21 cellular contexts compared by ENCODE assay signal in genomic region chr3:189275852-189276251, GRCh38.
A peak's percentile ranks its signal among the peaks of the same experiment; 100 is the strongest.
DNase-seq lines count a peak whose midpoint lies in the region; ATAC-seq and TF ChIP-seq lines count a peak whose summit lies in the region.
"Had no signal": no experiment of that assay in that cellular context is flagged by ENCODE, and none has a peak within 500 bp of the region (broad histone marks: within the 10 kb centered on the region; RNA-seq: fewer than 3 reads in every experiment).

No MANE protein-coding gene starts in this region.

- H3K4me3 ChIP-seq in breast epithelium: no peak overlapping the region
- H3K4me3 ChIP-seq in spleen: no peak overlapping the region
- H3K4me3 ChIP-seq in right cardiac atrium (ENCODE audit: low read length): no peak overlapping the region

- H3K4me3 Mint-ChIP-seq in CD14-positive monocyte: peak overlapping the region in 1 of 2 donors; percentile 50
- H3K4me3 Mint-ChIP-seq: activated T-cell treated with anti-CD3 and anti-CD28 coated beads, Interleukin-2, amount 50 U/mL, for 4 hours; type B pancreatic cell had no signal

- H3K27ac ChIP-seq in breast epithelium: peak overlapping the region; percentile 32 to 48
- no peak overlapping the region for H3K27ac ChIP-seq in spleen
- no peak overlapping the region for H3K27ac ChIP-seq in right cardiac atrium (ENCODE audit: low read length)
- H3K27ac ChIP-seq: 22Rv1 had no signal

- TF ChIP-seq CTCF in CD14-positive monocyte (IDR thresholded peaks at IDR 0.05): no peak
- no peak for TF ChIP-seq CTCF in breast epithelium (IDR thresholded peaks at IDR 0.05)
- TF ChIP-seq CTCF in spleen (IDR thresholded peaks at IDR 0.05 in 8 of 11, conservative IDR thresholded peaks at IDR 0.05 in 3 of 11): no peak

- peaks cover 0 to 2% (median 0%) of the 10 kb centered on the region in 7 donors for H3K9me3 Mint-ChIP-seq in CD14-positive monocyte
- H3K9me3 Mint-ChIP-seq: activated T-cell treated with anti-CD3 and anti-CD28 coated beads, Interleukin-2, amount 50 U/mL, for 4 hours; type B pancreatic cell had no signal

- H3K4me1 ChIP-seq in breast epithelium: no peaks in the 10 kb centered on the region
- H3K4me1 ChIP-seq in spleen: peaks cover 0 to 20% (median 7%) of the 10 kb centered on the region in 6 donors
- no peaks in the 10 kb centered on the region for H3K4me1 ChIP-seq in right cardiac atrium (ENCODE audit: control insufficient read depth, insufficient read depth, low read length)

- H3K27me3 ChIP-seq in breast epithelium (no peaks in the 10 kb centered on the region), spleen (replicated peaks in 1 of 7) (no peaks in the 10 kb centered on the region), right cardiac atrium (ENCODE audit: control insufficient read depth, insufficient read depth) (no peaks in the 10 kb centered on the region)

- peaks cover 26% of the 10 kb centered on the region for H3K4me1 Mint-ChIP-seq in CD14-positive monocyte

- H3K27me3 Mint-ChIP-seq in CD14-positive monocyte (ENCODE audit: low read depth in 3 of 3): peaks cover 0 to 4% (median 1%) of the 10 kb centered on the region in 3 donors

- WGBS in spleen, 5 donors: 83 to 93% (median 90%) methylated on average over 2 of the region's 2 CpGs
- WGBS in right cardiac atrium: 93% methylated on average over 2 of the region's 2 CpGs

- ATAC-seq in right cardiac atrium: no peak
- ATAC-seq: activated T-cell treated with anti-CD3 and anti-CD28 coated beads, Interleukin-2, amount 50 U/mL, for 4 hours had no signal

- DNase-seq in DMS79 treated with DMSO at 0.1 percent for 48 hours (lab: John Stamatoyannopoulos, UW): peak; percentile 35
- DNase-seq in DMS79 (lab: John Stamatoyannopoulos, UW): no peak
- no peak for DNase-seq in CD14-positive monocyte (ENCODE audit: low spot score)
- peak; percentile 72 for DNase-seq in NOMO-1 treated with DMSO at 0.1 percent for 48 hours (lab: John Stamatoyannopoulos, UW; ENCODE audit: unreplicated experiment)
- no peak for DNase-seq in breast epithelium (ENCODE audit: low spot score in 2 of 2)
- no peak for DNase-seq in spleen
- DNase-seq in right cardiac atrium: no peak
- DNase-seq in effector CD8-positive, alpha-beta T cell (lab: John Stamatoyannopoulos, UW): no peak
- DNase-seq: activated naive CD4-positive, alpha-beta T cell treated with anti-CD3 and anti-CD28 coated beads, Interleukin-2, amount 50 U/mL, for 16 hours; activated T-cell treated with anti-CD3 and anti-CD28 coated beads, Interleukin-2, amount 50 U/mL, for 4 hours; aorta; dermis blood vessel endothelial cell; DMS53; head of caudate nucleus; KG1; NCI-H1048; NCI-H1694 treated with DMSO at 0.1 percent for 48 hours; NCI-H526 treated with DMSO at 0.1 percent for 48 hours; stimulated activated CD8-positive, alpha-beta memory T cell treated with anti-CD3 and anti-CD28 coated beads, Interleukin-4, amount 100 ng/mL, for 48 hours had no signal

- TF ChIP-seq POLR2A in breast epithelium (IDR thresholded peaks at IDR 0.05) (no peak), spleen (IDR thresholded peaks at IDR 0.05) (no peak)

- H3K9me3 ChIP-seq in breast epithelium: no peaks in the 10 kb centered on the region
- H3K9me3 ChIP-seq in spleen: no peaks in the 10 kb centered on the region
- H3K9me3 ChIP-seq in right cardiac atrium (ENCODE audit: control insufficient read depth, low read length): no peaks in the 10 kb centered on the region

- H3K36me3 ChIP-seq in breast epithelium (no peaks in the 10 kb centered on the region), spleen (no peaks in the 10 kb centered on the region)

- H3K36me3 Mint-ChIP-seq in CD14-positive monocyte: no peaks in the 10 kb centered on the region

- intact Hi-C loops in CD14-positive monocyte (cut with micrococcal nuclease) (no loop called here), breast epithelium (cut with DNase I; ENCODE audit: low total_unique reads) (loop anchor here (5.0 kb wide), 1 partner anchor 561 kb away; no protein-coding TSS in a partner anchor), spleen (cut with DNase I; ENCODE audit: low total_unique reads) (no loop called here), right cardiac atrium (cut with DNase I) (loop anchor here in 2 of 4 donors (10.0 kb wide), 2 partner anchors 669 to 679 kb away; no protein-coding TSS in a partner anchor)

- peak overlapping the region in 4 of 7 donors; percentile 7 to 44 (median 31) for H3K27ac Mint-ChIP-seq in CD14-positive monocyte
- H3K27ac Mint-ChIP-seq: type B pancreatic cell had no signal

Comparison
In these comparisons a context has a peak if more than half of its experiments do, and no peak if none do; other contexts are left out.
1. DNase-seq: peak in DMS79 treated with DMSO at 0.1 percent for 48 hours (single experiment) and NOMO-1 treated with DMSO at 0.1 percent for 48 hours (single experiment); none in DMS79 (single experiment), CD14-positive monocyte (single experiment), breast epithelium (0 of 2), spleen (single experiment), right cardiac atrium (0 of 3) and effector CD8-positive, alpha-beta T cell (single experiment).
2. H3K27ac ChIP-seq: peak in breast epithelium (2 of 2); none in spleen (0 of 8) and right cardiac atrium (single experiment).